In genomic region chr17:48055531-48056245, GRCh38 we compare ENCODE assay signal across 9 cellular contexts. TPM values are rescaled to one million over a fixed set of nuclear protein-coding genes. Genes with fewer than 3 reads are reported as not detected.
DNase-seq lines count a peak whose midpoint lies in the region; ATAC-seq and TF ChIP-seq lines count a peak whose summit lies in the region.
"Had no signal": no experiment of that assay in that cellular context is flagged by ENCODE, and none has a peak within 500 bp of the region (broad histone marks: within the 10 kb centered on the region; RNA-seq: fewer than 3 reads in every experiment).

No MANE protein-coding gene starts in this region.

- H3K9me3 Mint-ChIP-seq in progenitor cell of endocrine pancreas (ENCODE audit: low read depth), result no peaks in the 10 kb centered on the region

- peaks cover 22% of the 10 kb centered on the region for H3K4me1 Mint-ChIP-seq in progenitor cell of endocrine pancreas (ENCODE audit: low read depth)

- H3K9me3 ChIP-seq in OCI-LY1 (ENCODE audit: low read length), result no peaks in the 10 kb centered on the region
- H3K9me3 ChIP-seq in colonic mucosa, result no peaks in the 10 kb centered on the region

- H3F3A ChIP-seq in OCI-LY1 (ENCODE audit: insufficient read depth, low read length), result no peaks in the 10 kb centered on the region

- peak overlapping the region; percentile 60 for H3K4me3 ChIP-seq in AG10803 (ENCODE audit: low read length)
- no peak overlapping the region for H3K4me3 ChIP-seq in OCI-LY1 (ENCODE audit: low read depth, low read length, poor library complexity, severe bottlenecking)
- H3K4me3 ChIP-seq in coronary artery, result peak overlapping the region; percentile 77
- no peak overlapping the region for H3K4me3 ChIP-seq in colonic mucosa

- H3K9ac ChIP-seq in OCI-LY1 (ENCODE audit: low read length), result peak overlapping the region; percentile 45
- no peak overlapping the region for H3K9ac ChIP-seq in colonic mucosa (ENCODE audit: low read depth in 2 of 2, low read length in 2 of 2)
- H3K9ac ChIP-seq: parathyroid adenoma had no signal

- no peak overlapping the region for H3K27ac Mint-ChIP-seq in progenitor cell of endocrine pancreas

- DNase-seq in AG10803 (ENCODE audit: low read depth) (peak; percentile 97), coronary artery (ENCODE audit: low spot score) (no peak), progenitor cell of endocrine pancreas (ENCODE audit: low spot score, unreplicated experiment) (no peak), kidney glomerular epithelial cell (lab: John Stamatoyannopoulos, UW) (no peak), colonic mucosa (no peak), NCI-H1417 (lab: John Stamatoyannopoulos, UW) (no peak)

- no peak overlapping the region for H2AFZ ChIP-seq in OCI-LY1 (ENCODE audit: low read length)
- H2AFZ ChIP-seq: parathyroid adenoma had no signal

- H3K4me3 Mint-ChIP-seq in progenitor cell of endocrine pancreas (ENCODE audit: low read depth), result peak overlapping the region; percentile 53

- H3K79me2 ChIP-seq in OCI-LY1 (ENCODE audit: insufficient read depth, low read length), result peaks cover 5% of the 10 kb centered on the region; the same call in 1 of the 2 replicates

- H3K27ac ChIP-seq in OCI-LY1 (ENCODE audit: low read depth, low read length, poor library complexity, severe bottlenecking), result peak overlapping the region; percentile 77
- peak overlapping the region; percentile 97 for H3K27ac ChIP-seq in coronary artery
- H3K27ac ChIP-seq in colonic mucosa, result no peak overlapping the region
- H3K27ac ChIP-seq: parathyroid adenoma had no signal

- H3K4me2 ChIP-seq in OCI-LY1 (ENCODE audit: low read length), result peak overlapping the region; percentile 35

- ATAC-seq in GM18868 (IDR thresholded peaks at IDR 0.05; ENCODE audit: unreplicated experiment), result peak; percentile 71

- peaks cover 22% of the 10 kb centered on the region for H3K36me3 Mint-ChIP-seq in progenitor cell of endocrine pancreas (ENCODE audit: insufficient read depth)

- no peak for TF ChIP-seq CTCF in AG10803 (conservative IDR thresholded peaks at IDR 0.05; ENCODE audit: low read length)
- no peak for TF ChIP-seq CTCF in OCI-LY1 (IDR thresholded peaks at IDR 0.05; ENCODE audit: low read length)
- no peak for TF ChIP-seq CTCF in coronary artery (IDR thresholded peaks at IDR 0.05)
- no peak for TF ChIP-seq CTCF in progenitor cell of endocrine pancreas (IDR thresholded peaks at IDR 0.05; ENCODE audit: unreplicated experiment)
- TF ChIP-seq CTCF in colonic mucosa (IDR thresholded peaks at IDR 0.05), result no peak

- peaks cover 57% of the 10 kb centered on the region for H3K4me1 ChIP-seq in OCI-LY1 (ENCODE audit: insufficient read depth, low read length, severe bottlenecking)
- H3K4me1 ChIP-seq in colonic mucosa, result peaks cover 44% of the 10 kb centered on the region

- H4K20me1 ChIP-seq in OCI-LY1 (ENCODE audit: insufficient read depth, low read length), result no peaks in the 10 kb centered on the region

- H3K36me3 ChIP-seq in OCI-LY1 (ENCODE audit: insufficient read depth, low read length) (peaks cover 92% of the 10 kb centered on the region), colonic mucosa (peaks cover 8% of the 10 kb centered on the region)

- no peaks in the 10 kb centered on the region for H3K27me3 ChIP-seq in OCI-LY1 (ENCODE audit: insufficient read depth, low read length)
- no peaks in the 10 kb centered on the region for H3K27me3 ChIP-seq in colonic mucosa

- H3K27me3 Mint-ChIP-seq in progenitor cell of endocrine pancreas, result no peaks in the 10 kb centered on the region

- intact Hi-C loops in colonic mucosa (cut with DNase I), result no loop called here

- H3K9me2 ChIP-seq in OCI-LY1 (ENCODE audit: low read depth, low read length), result no peaks in the 10 kb centered on the region

RNA-seq across cellular contexts. Expression of gene NFE2L1, which starts 7.5 kb away (rescaled TPM):
- 123 and 124 TPM in 2 replicates for total RNA-seq in progenitor cell of endocrine pancreas
- total RNA-seq in colonic mucosa, result 100 to 1,000 TPM; 158 to 264 TPM

RNA-seq across cellular contexts. Expression of gene COPZ2, which starts 18.1 kb away (rescaled TPM):
- total RNA-seq in progenitor cell of endocrine pancreas, result 0.64 TPM in 1 of 2 replicates, not detected in the other
- total RNA-seq in colonic mucosa, result 1 to 10 TPM; 4.3 to 9.9 TPM

RNA-seq across cellular contexts. Expression of gene CBX1, which starts 45.6 kb away (rescaled TPM):
- 177 and 181 TPM in 2 replicates for total RNA-seq in progenitor cell of endocrine pancreas
- 10 to 100 TPM; 32.3 to 53.0 TPM for total RNA-seq in colonic mucosa

RNA-seq across cellular contexts. Expression of gene SNX11, which starts 51.9 kb away (rescaled TPM):
- total RNA-seq in progenitor cell of endocrine pancreas, result 16.8 and 19.4 TPM in 2 replicates
- 10 to 100 TPM; 18.7 to 24.4 TPM for total RNA-seq in colonic mucosa

Comparison
In these comparisons a context has a peak if more than half of its experiments do, and no peak if none do; other contexts are left out.
1. H3K4me3 ChIP-seq: peak in AG10803 (single experiment) and coronary artery (single experiment); none in OCI-LY1 (single experiment) and colonic mucosa (single experiment).